ENCODE assay signal across 1 cellular context in the genomic region with DNA sequence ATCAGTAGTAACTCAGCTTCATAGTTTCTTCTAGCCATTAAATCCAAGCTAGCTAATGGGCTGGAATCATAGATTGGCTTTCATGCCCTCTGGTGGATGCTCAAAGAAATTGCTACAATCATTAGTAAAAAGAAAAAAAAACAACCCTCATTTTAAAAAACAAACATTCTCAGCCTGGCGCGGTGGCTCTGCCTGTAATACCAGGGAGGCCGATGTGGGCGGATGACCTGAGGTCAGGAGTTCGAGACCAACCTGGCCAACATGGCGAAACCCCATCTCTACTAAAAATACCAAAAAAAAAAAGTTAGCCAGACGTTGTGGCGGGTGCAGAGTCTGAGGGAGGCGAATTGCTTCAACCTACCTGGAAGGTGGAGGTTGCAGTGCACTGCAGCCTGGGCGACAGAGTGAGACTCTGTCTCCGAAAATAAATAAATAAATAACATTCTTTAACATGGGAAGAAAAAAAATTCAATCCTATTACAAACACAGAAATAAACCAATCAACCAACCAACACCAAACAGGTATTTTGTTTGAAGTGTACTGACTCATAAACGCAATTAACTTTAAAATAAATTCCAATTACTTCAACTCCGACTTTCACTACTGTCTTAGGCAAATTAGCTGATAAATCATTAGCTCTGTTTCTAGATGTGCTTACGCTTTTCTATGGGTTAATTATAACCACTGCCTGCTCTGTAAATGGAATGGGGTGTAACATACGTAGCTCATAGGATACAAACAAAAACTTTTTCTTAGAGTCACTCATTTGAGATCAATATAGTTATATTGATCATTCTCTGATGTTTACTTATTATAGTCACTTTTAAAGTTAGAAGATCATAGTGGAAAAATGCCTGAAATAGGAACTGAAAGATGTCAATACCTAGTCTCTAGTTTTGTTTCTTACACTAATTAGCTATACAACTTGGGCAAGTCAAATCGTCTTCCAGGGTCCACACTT.
A peak's percentile ranks its signal among the peaks of the same experiment; 100 is the strongest.
TF ChIP-seq lines count a peak whose summit lies in the region.

No MANE protein-coding gene starts in this region.

TF ChIP-seq in HepG2, 621 proteins besides CTCF, POLR2A, EP300 and RAD21 (continued from another document and continues in another):
- TF ChIP-seq ZNF414 (CRISPR knock-in tag; IDR thresholded peaks at IDR 0.05) = peak; percentile 53; the same call in 1 of the 2 replicates
- 0 out of 2 replicates have a peak, but pooled peaks have one; percentile 54 for TF ChIP-seq ZNF670 (CRISPR knock-in tag; IDR thresholded peaks at IDR 0.05; ENCODE audit: borderline replicate concordance)
- TF ChIP-seq ZNF383 (CRISPR knock-in tag; IDR thresholded peaks at IDR 0.05; ENCODE audit: borderline replicate concordance) = no peak
- TF ChIP-seq ZNF251 (CRISPR knock-in tag; IDR thresholded peaks at IDR 0.05) = no peak
- TF ChIP-seq ZNF792 (CRISPR knock-in tag; IDR thresholded peaks at IDR 0.05) = no peak
- TF ChIP-seq, protein P1, sequence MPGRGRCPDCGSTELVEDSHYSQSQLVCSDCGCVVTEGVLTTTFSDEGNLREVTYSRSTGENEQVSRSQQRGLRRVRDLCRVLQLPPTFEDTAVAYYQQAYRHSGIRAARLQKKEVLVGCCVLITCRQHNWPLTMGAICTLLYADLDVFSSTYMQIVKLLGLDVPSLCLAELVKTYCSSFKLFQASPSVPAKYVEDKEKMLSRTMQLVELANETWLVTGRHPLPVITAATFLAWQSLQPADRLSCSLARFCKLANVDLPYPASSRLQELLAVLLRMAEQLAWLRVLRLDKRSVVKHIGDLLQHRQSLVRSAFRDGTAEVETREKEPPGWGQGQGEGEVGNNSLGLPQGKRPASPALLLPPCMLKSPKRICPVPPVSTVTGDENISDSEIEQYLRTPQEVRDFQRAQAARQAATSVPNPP (CRISPR knock-in tag; IDR thresholded peaks at IDR 0.05) = no peak; the same call in 1 of the 2 replicates
- TF ChIP-seq POLR2AphosphoS5 (IDR thresholded peaks at IDR 0.05; ENCODE audit: low read depth, low read length) = no peak
- TF ChIP-seq PPARG (CRISPR knock-in tag; conservative IDR thresholded peaks at IDR 0.05) = 0 out of 2 replicates have a peak, but pooled peaks have one; percentile 25
- TF ChIP-seq ZNF350 (CRISPR knock-in tag; IDR thresholded peaks at IDR 0.05; ENCODE audit: borderline replicate concordance, low read depth) = 0 out of 2 replicates have a peak, but pooled peaks have one; percentile 30
- no peak for TF ChIP-seq NFYC (CRISPR knock-in tag; IDR thresholded peaks at IDR 0.05)
- TF ChIP-seq ZSCAN31 (CRISPR knock-in tag; IDR thresholded peaks at IDR 0.05; ENCODE audit: low read depth) = 0 out of 2 replicates have a peak, but pooled peaks have one; percentile 30
- no peak for TF ChIP-seq GTF2F1 (IDR thresholded peaks at IDR 0.05; ENCODE audit: low read length)
- no peak for TF ChIP-seq FOXA1 (IDR thresholded peaks at IDR 0.05)
- TF ChIP-seq FOXA1 (CRISPR knock-in tag; IDR thresholded peaks at IDR 0.05) = no peak
- no peak for TF ChIP-seq ZNF30 (CRISPR knock-in tag; IDR thresholded peaks at IDR 0.05)
- TF ChIP-seq AGO2 (optimal IDR thresholded peaks at IDR 0.05; ENCODE audit: low read depth, low read length) = no peak
- no peak for TF ChIP-seq RFX1 (IDR thresholded peaks at IDR 0.05)
- TF ChIP-seq GATAD2A (CRISPR knock-in tag; IDR thresholded peaks at IDR 0.05) = peak; percentile 49
- TF ChIP-seq, protein P2, sequence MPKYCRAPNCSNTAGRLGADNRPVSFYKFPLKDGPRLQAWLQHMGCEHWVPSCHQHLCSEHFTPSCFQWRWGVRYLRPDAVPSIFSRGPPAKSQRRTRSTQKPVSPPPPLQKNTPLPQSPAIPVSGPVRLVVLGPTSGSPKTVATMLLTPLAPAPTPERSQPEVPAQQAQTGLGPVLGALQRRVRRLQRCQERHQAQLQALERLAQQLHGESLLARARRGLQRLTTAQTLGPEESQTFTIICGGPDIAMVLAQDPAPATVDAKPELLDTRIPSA (CRISPR knock-in tag; IDR thresholded peaks at IDR 0.05; ENCODE audit: borderline replicate concordance) = no peak
- no peak for TF ChIP-seq ZBTB14 (CRISPR knock-in tag; IDR thresholded peaks at IDR 0.05)
- TF ChIP-seq MEIS2 (CRISPR knock-in tag; IDR thresholded peaks at IDR 0.05) = no peak
- TF ChIP-seq, protein P3, sequence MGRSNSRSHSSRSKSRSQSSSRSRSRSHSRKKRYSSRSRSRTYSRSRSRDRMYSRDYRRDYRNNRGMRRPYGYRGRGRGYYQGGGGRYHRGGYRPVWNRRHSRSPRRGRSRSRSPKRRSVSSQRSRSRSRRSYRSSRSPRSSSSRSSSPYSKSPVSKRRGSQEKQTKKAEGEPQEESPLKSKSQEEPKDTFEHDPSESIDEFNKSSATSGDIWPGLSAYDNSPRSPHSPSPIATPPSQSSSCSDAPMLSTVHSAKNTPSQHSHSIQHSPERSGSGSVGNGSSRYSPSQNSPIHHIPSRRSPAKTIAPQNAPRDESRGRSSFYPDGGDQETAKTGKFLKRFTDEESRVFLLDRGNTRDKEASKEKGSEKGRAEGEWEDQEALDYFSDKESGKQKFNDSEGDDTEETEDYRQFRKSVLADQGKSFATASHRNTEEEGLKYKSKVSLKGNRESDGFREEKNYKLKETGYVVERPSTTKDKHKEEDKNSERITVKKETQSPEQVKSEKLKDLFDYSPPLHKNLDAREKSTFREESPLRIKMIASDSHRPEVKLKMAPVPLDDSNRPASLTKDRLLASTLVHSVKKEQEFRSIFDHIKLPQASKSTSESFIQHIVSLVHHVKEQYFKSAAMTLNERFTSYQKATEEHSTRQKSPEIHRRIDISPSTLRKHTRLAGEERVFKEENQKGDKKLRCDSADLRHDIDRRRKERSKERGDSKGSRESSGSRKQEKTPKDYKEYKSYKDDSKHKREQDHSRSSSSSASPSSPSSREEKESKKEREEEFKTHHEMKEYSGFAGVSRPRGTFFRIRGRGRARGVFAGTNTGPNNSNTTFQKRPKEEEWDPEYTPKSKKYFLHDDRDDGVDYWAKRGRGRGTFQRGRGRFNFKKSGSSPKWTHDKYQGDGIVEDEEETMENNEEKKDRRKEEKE (IDR thresholded peaks at IDR 0.05) = no peak
- no peak for TF ChIP-seq RORA (CRISPR knock-in tag; IDR thresholded peaks at IDR 0.05)
- no peak for TF ChIP-seq RBM22 (optimal IDR thresholded peaks at IDR 0.05; ENCODE audit: low read length)
- TF ChIP-seq, protein P4, sequence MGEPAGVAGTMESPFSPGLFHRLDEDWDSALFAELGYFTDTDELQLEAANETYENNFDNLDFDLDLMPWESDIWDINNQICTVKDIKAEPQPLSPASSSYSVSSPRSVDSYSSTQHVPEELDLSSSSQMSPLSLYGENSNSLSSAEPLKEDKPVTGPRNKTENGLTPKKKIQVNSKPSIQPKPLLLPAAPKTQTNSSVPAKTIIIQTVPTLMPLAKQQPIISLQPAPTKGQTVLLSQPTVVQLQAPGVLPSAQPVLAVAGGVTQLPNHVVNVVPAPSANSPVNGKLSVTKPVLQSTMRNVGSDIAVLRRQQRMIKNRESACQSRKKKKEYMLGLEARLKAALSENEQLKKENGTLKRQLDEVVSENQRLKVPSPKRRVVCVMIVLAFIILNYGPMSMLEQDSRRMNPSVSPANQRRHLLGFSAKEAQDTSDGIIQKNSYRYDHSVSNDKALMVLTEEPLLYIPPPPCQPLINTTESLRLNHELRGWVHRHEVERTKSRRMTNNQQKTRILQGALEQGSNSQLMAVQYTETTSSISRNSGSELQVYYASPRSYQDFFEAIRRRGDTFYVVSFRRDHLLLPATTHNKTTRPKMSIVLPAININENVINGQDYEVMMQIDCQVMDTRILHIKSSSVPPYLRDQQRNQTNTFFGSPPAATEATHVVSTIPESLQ (CRISPR knock-in tag; conservative IDR thresholded peaks at IDR 0.05) = no peak
- no peak for TF ChIP-seq TFDP2 (CRISPR knock-in tag; IDR thresholded peaks at IDR 0.05)
- no peak for TF ChIP-seq SMARCC2 (IDR thresholded peaks at IDR 0.05)
- TF ChIP-seq ZNF883 (CRISPR knock-in tag; IDR thresholded peaks at IDR 0.05; ENCODE audit: not compliant biosample characterization) = no peak
- no peak for TF ChIP-seq ZBTB40 (IDR thresholded peaks at IDR 0.05)
- no peak for TF ChIP-seq ZBTB40 (CRISPR knock-in tag; IDR thresholded peaks at IDR 0.05)
- TF ChIP-seq YEATS4 (CRISPR knock-in tag; IDR thresholded peaks at IDR 0.05; ENCODE audit: borderline replicate concordance) = no peak
- TF ChIP-seq ZNF773 (CRISPR knock-in tag; IDR thresholded peaks at IDR 0.05; ENCODE audit: borderline replicate concordance) = no peak
- no peak for TF ChIP-seq GLI4 (CRISPR knock-in tag; IDR thresholded peaks at IDR 0.05; ENCODE audit: borderline replicate concordance)
- no peak for TF ChIP-seq MZF1 (CRISPR knock-in tag; IDR thresholded peaks at IDR 0.05; ENCODE audit: borderline replicate concordance)
- no peak for TF ChIP-seq ZNF17 (CRISPR knock-in tag; IDR thresholded peaks at IDR 0.05)
- TF ChIP-seq NCOA2 (CRISPR knock-in tag; IDR thresholded peaks at IDR 0.05) = no peak
- TF ChIP-seq MXI1 (IDR thresholded peaks at IDR 0.05; ENCODE audit: borderline replicate concordance, low read depth, low read length) = no peak
- 0 out of 2 replicates have a peak, but pooled peaks have one; percentile 55 for TF ChIP-seq ARNT2 (CRISPR knock-in tag; IDR thresholded peaks at IDR 0.05; ENCODE audit: low read depth)
